ENCODE assay signal across 18 cellular contexts in genomic region chr12:113201187-113202177, GRCh38. TPM values are rescaled to one million over a fixed set of nuclear protein-coding genes. Genes with fewer than 3 reads are reported as not detected.
DNase-seq lines count a peak whose midpoint lies in the region; ATAC-seq and TF ChIP-seq lines count a peak whose summit lies in the region.
"Had no signal": no experiment of that assay in that cellular context is flagged by ENCODE, and none has a peak within 500 bp of the region (broad histone marks: within the 10 kb centered on the region; RNA-seq: fewer than 3 reads in every experiment).

No MANE protein-coding gene starts in this region.

- H3K79me1 ChIP-seq in neuronal stem cell (ENCODE audit: low read depth, low read length): no peaks in the 10 kb centered on the region

- no peak overlapping the region for H3K23ac ChIP-seq in neuronal stem cell (ENCODE audit: low read depth, low read length, poor library complexity)

- H3K4me1 ChIP-seq in adrenal gland (replicated peaks in 1 of 2) (peaks cover 19 to 22% of the 10 kb centered on the region in 2 donors), neuronal stem cell (ENCODE audit: control insufficient read depth in 2 of 2, insufficient read depth in 1 of 2, low read depth in 1 of 2, low read length in 2 of 2) (peaks cover 0 to 1% of the 10 kb centered on the region in 2 donors)

- TF ChIP-seq POLR2A in adrenal gland (IDR thresholded peaks at IDR 0.05): no peak

- ATAC-seq in GM19023 (IDR thresholded peaks at IDR 0.05; ENCODE audit: unreplicated experiment): no peak

- H3K27me3 ChIP-seq in H7 (ENCODE audit: control insufficient read depth, insufficient read depth, low read length): no peaks in the 10 kb centered on the region
- no peaks in the 10 kb centered on the region for H3K27me3 ChIP-seq in adrenal gland
- H3K27me3 ChIP-seq in neuronal stem cell (ENCODE audit: control insufficient read depth in 3 of 3, insufficient read depth in 3 of 3, low read depth in 1 of 3, low read length in 3 of 3): no peaks in the 10 kb centered on the region

- H3K9me3 ChIP-seq in adrenal gland (replicated peaks in 1 of 3) (no peaks in the 10 kb centered on the region), neuronal stem cell (replicated peaks in 1 of 2; ENCODE audit: control insufficient read depth in 2 of 2, insufficient read depth in 1 of 2, low read depth in 1 of 2, low read length in 2 of 2) (peaks cover 0 to 4% of the 10 kb centered on the region in 2 donors)
- H3K9me3 ChIP-seq: SK-N-SH had no signal

- H3K9ac ChIP-seq in neuronal stem cell (ENCODE audit: low read depth, low read length, poor library complexity): no peak overlapping the region
- H3K9ac ChIP-seq: SK-N-SH had no signal

- H3K36me3 ChIP-seq in H7 (replicated peaks; ENCODE audit: control insufficient read depth, insufficient read depth, low read length): no peaks in the 10 kb centered on the region
- no peaks in the 10 kb centered on the region for H3K36me3 ChIP-seq in adrenal gland (replicated peaks in 1 of 2)
- no peaks in the 10 kb centered on the region for H3K36me3 ChIP-seq in neuronal stem cell (replicated peaks in 1 of 2; ENCODE audit: control insufficient read depth in 2 of 2, insufficient read depth in 2 of 2, low read length in 2 of 2)

- H3K27ac ChIP-seq in adrenal gland (no peak overlapping the region), neuronal stem cell (replicated peaks; ENCODE audit: low read length) (no peak overlapping the region)
- H3K27ac ChIP-seq: 22Rv1, PC-9 had no signal

- H3K4me3 ChIP-seq in H7 (ENCODE audit: insufficient read depth, low read depth, low read length): no peak overlapping the region
- no peak overlapping the region for H3K4me3 ChIP-seq in adrenal gland
- H3K4me3 ChIP-seq in neuronal stem cell (ENCODE audit: low read length in 2 of 2): no peak overlapping the region
- H3K4me3 ChIP-seq: PC-9 had no signal

- H2BK120ac ChIP-seq in neuronal stem cell (ENCODE audit: low read depth, low read length): no peak overlapping the region

- H4K8ac ChIP-seq in neuronal stem cell (ENCODE audit: low read depth, low read length): peak overlapping the region; percentile 98

- 54 to 80% (median 74%) methylated on average over 6 to 14 of the region's 14 CpGs for WGBS in adrenal gland, 4 donors
- no CpG with 5 or more reads among the region's 14 CpGs for WGBS in neuronal stem cell (ENCODE audit: extremely low coverage in 2 of 2, insufficient read length in 2 of 2, insufficient replicate concordance in 1 of 2), 2 donors

- no peak overlapping the region for H4K91ac ChIP-seq in neuronal stem cell (ENCODE audit: low read depth, low read length, poor library complexity)

- peak overlapping the region; percentile 36 for H2AK5ac ChIP-seq in neuronal stem cell (ENCODE audit: low read depth, low read length)

- H2AFZ ChIP-seq in neuronal stem cell (ENCODE audit: low read length): no peak overlapping the region
- H2AFZ ChIP-seq: PC-9 had no signal

- intact Hi-C loops in adrenal gland (cut with DNase I): loop anchor here in 1 of 2 donors (10.0 kb wide), 1 partner anchor 93 kb away; no protein-coding TSS in a partner anchor

- no peak overlapping the region for H3K18ac ChIP-seq in neuronal stem cell (ENCODE audit: low read length)

- no peak overlapping the region for H3K4ac ChIP-seq in neuronal stem cell (ENCODE audit: low read length)

- TF ChIP-seq CTCF in adrenal gland (IDR thresholded peaks at IDR 0.05): no peak

- no peak overlapping the region for H2BK5ac ChIP-seq in neuronal stem cell (ENCODE audit: low read length)

- no peak overlapping the region for H3K4me2 ChIP-seq in neuronal stem cell (ENCODE audit: insufficient read depth, low read length, poor library complexity, severe bottlenecking)
- H3K4me2 ChIP-seq: PC-9, SK-N-SH had no signal

- H2BK15ac ChIP-seq in neuronal stem cell (ENCODE audit: low read length): no peak overlapping the region

- H2BK12ac ChIP-seq in neuronal stem cell (ENCODE audit: low read length): no peak overlapping the region

- H3K14ac ChIP-seq in neuronal stem cell (ENCODE audit: low read length): no peak overlapping the region

- DNase-seq in DMS 273 (lab: John Stamatoyannopoulos, UW; ENCODE audit: unreplicated experiment) (peak; percentile 33), DMS 273 treated with DMSO at 0.1 percent for 48 hours (lab: John Stamatoyannopoulos, UW) (no peak), H7 (peak; percentile 28), adrenal gland (peak in 4 of 7 donors; percentile 45 to 55 (median 48)), neuronal stem cell (ENCODE audit: low spot score) (no peak), SHP77 treated with DMSO at 0.1 percent for 48 hours (lab: John Stamatoyannopoulos, UW) (no peak)
- DNase-seq in activated CD8-positive, alpha-beta memory T cell treated with anti-CD3 and anti-CD28 coated beads for 24 hours: no peak
- DNase-seq: GF-D8; MV-4-11; NCI-H1417 treated with DMSO at 0.1 percent for 48 hours; NCI-H2081; NCI-H526; NK-92 treated with Interleukin-12 subunit alpha and Interleukin-12 subunit beta, amount 100 ng/mL, for 24 hours; PC-9; SK-N-SH had no signal

RNA-seq across cellular contexts. Expression of gene RITA1, which starts 16.0 kb away (rescaled TPM):
- total RNA-seq in H7 (2014; rRNA removed; shearing (Covaris generic)): 42.3 and 45.9 TPM in 2 replicates
- 10 to 100 TPM; 32.5 to 84.1 (median 42.5) TPM for total RNA-seq in adrenal gland
- polyA plus RNA-seq in adrenal gland: 10 to 100 TPM; 17.5 to 19.6 (median 18.6) TPM
- 14.5 TPM for polyA plus RNA-seq in neuronal stem cell (2013, experiment 1 of 2)
- polyA plus RNA-seq in neuronal stem cell (2013, experiment 2 of 2): 14.3 TPM

RNA-seq across cellular contexts. Expression of gene DDX54, which starts 16.2 kb away (rescaled TPM):
- total RNA-seq in H7 (2014; rRNA removed; shearing (Covaris generic)): 93.9 and 101 TPM in 2 replicates
- total RNA-seq in adrenal gland: 100 to 1,000 TPM in 2 of 8 donors, 10 to 100 TPM in 6; 62.0 to 109 (median 79.9) TPM
- 10 to 100 TPM; 27.9 to 60.5 (median 44.4) TPM for polyA plus RNA-seq in adrenal gland
- 60.8 TPM for polyA plus RNA-seq in neuronal stem cell (2013, experiment 1 of 2)
- 59.6 TPM for polyA plus RNA-seq in neuronal stem cell (2013, experiment 2 of 2)

RNA-seq across cellular contexts. Expression of gene TPCN1, which starts 19.8 kb away (rescaled TPM):
- 19.2 and 20.7 TPM in 2 replicates for total RNA-seq in H7 (2014; rRNA removed; shearing (Covaris generic))
- total RNA-seq in adrenal gland: 100 to 1,000 TPM in 3 of 8 donors, 10 to 100 TPM in 5; 50.4 to 144 (median 90.5) TPM
- 100 to 1,000 TPM in 1 of 3 donors, 10 to 100 TPM in 2; 35.1 to 198 (median 80.6) TPM for polyA plus RNA-seq in adrenal gland
- polyA plus RNA-seq in neuronal stem cell (2013, experiment 1 of 2): 11.5 TPM
- polyA plus RNA-seq in neuronal stem cell (2013, experiment 2 of 2): 10.7 TPM

RNA-seq across cellular contexts. Expression of gene CFAP73, which starts 52.0 kb away (rescaled TPM):
- 0.33 TPM in 1 of 2 replicates, not detected in the other for total RNA-seq in H7 (2014; rRNA removed; shearing (Covaris generic))
- total RNA-seq in adrenal gland: under 1 TPM in 2 of 8 donors, not detected in 6; 0.14 to 0.28 TPM
- under 1 TPM in 2 of 3 donors, not detected in 1; 0.24 to 0.57 TPM for polyA plus RNA-seq in adrenal gland
- 0.22 TPM for polyA plus RNA-seq in neuronal stem cell (2013, experiment 1 of 2)
- 0.19 TPM for polyA plus RNA-seq in neuronal stem cell (2013, experiment 2 of 2)
- total RNA-seq: H4 had no signal
- polyA plus RNA-seq: SK-N-SH had no signal

Comparison
In these comparisons a context has a peak if more than half of its experiments do, and no peak if none do; other contexts are left out.
1. DNase-seq: peak in DMS 273 (single experiment), H7 (single experiment) and adrenal gland (4 of 7); none in DMS 273 treated with DMSO at 0.1 percent for 48 hours (single experiment), neuronal stem cell (single experiment), activated CD8-positive, alpha-beta memory T cell treated with anti-CD3 and anti-CD28 coated beads for 24 hours (single experiment) and SHP77 treated with DMSO at 0.1 percent for 48 hours (single experiment).